ENCODE assay signal across 17 cellular contexts in genomic region chr7:7699370-7699769, GRCh38.
"Had no signal": no experiment of that assay in that cellular context is flagged by ENCODE, and none has a peak within 500 bp of the region (broad histone marks: within the 10 kb centered on the region; RNA-seq: fewer than 3 reads in every experiment).

No MANE protein-coding gene starts in this region.

- DNase-seq: activated CD4-positive, alpha-beta T cell treated with anti-CD3 and anti-CD28 coated beads for 48 hours; activated CD8-positive, alpha-beta T cell treated with anti-CD3 and anti-CD28 coated beads, Interleukin-2, amount 10 ng/mL, durations not matched to agents 7 days and 5 days; activated naive CD4-positive, alpha-beta T cell treated with anti-CD3 and anti-CD28 coated beads for 36 hours; central memory CD4-positive, alpha-beta T cell; erythroblast; glutamatergic neuron; left cardiac atrium; mucosa of descending colon; naive thymus-derived CD8-positive, alpha-beta T cell; occipital lobe; psoas muscle; stimulated activated CD4-positive, alpha-beta T cell treated with anti-CD3 and anti-CD28 coated beads, Interleukin-4, amount 100 ng/mL, for 1 hour; stimulated activated CD8-positive, alpha-beta memory T cell treated with anti-CD3 and anti-CD28 coated beads, Interleukin-4, amount 100 ng/mL, for 48 hours; T-helper 1 cell had no signal

- H3K27me3 ChIP-seq: tibial nerve had no signal

- H3K9me3 ChIP-seq: mucosa of descending colon, psoas muscle had no signal

- H3K36me3 ChIP-seq: tibial nerve had no signal

- H3K4me3 ChIP-seq: mucosa of descending colon, psoas muscle, tibial nerve had no signal

- H3K27ac ChIP-seq: psoas muscle had no signal

- ATAC-seq: activated CD8-positive, alpha-beta T cell treated with anti-CD3 and anti-CD28 coated beads, Interleukin-2, amount 10 ng/mL, durations not matched to agents 7 days and 5 days; activated T-helper 17 cell treated with anti-CD3 and anti-CD28 coated beads, Interleukin-2, amount 50 U/mL, for 72 hours; mucosa of descending colon; naive thymus-derived CD8-positive, alpha-beta T cell; psoas muscle; WTC11 had no signal
